Comparison of ENCODE assay signal across 23 cellular contexts in genomic region chr10:32661346-32661745, GRCh38.
"Had no signal": no experiment of that assay in that cellular context is flagged by ENCODE, and none has a peak within 500 bp of the region (broad histone marks: within the 10 kb centered on the region; RNA-seq: fewer than 3 reads in every experiment).

No MANE protein-coding gene starts in this region.

- H3K9me3 ChIP-seq: colonic mucosa, gastrocnemius medialis had no signal

- H3K4me1 ChIP-seq: colonic mucosa, esophagus muscularis mucosa, esophagus squamous epithelium, foreskin keratinocyte, gastrocnemius medialis, gastroesophageal sphincter, heart left ventricle, heart right ventricle had no signal

- H3K36me3 ChIP-seq: colonic mucosa, esophagus squamous epithelium, gastrocnemius medialis, heart left ventricle had no signal

- DNase-seq: colonic mucosa; cortex of kidney; dermis blood vessel endothelial cell; dorsolateral prefrontal cortex; effector CD4-positive, alpha-beta T cell; effector CD8-positive, alpha-beta T cell; effector memory CD4-positive, alpha-beta T cell; effector memory CD8-positive, alpha-beta T cell; endodermal cell; erythroblast; esophagus squamous epithelium; foreskin fibroblast; foreskin keratinocyte; foreskin melanocyte; gastrocnemius medialis; glutamatergic neuron; head of caudate nucleus; heart left ventricle; heart right ventricle had no signal

- H3K4me3 ChIP-seq: colonic mucosa, coronary artery, dorsolateral prefrontal cortex, esophagus muscularis mucosa, esophagus squamous epithelium, gastrocnemius medialis, gastroesophageal sphincter, heart left ventricle, heart right ventricle had no signal

- H3K27ac ChIP-seq: colonic mucosa, coronary artery, dorsolateral prefrontal cortex, epithelial cell of prostate, esophagus muscularis mucosa, esophagus squamous epithelium, foreskin keratinocyte, gastrocnemius medialis, gastroesophageal sphincter, heart left ventricle, heart right ventricle had no signal

- H3K27me3 ChIP-seq: colonic mucosa, dorsolateral prefrontal cortex, esophagus muscularis mucosa, esophagus squamous epithelium, foreskin keratinocyte, gastrocnemius medialis, gastroesophageal sphincter, heart left ventricle, heart right ventricle had no signal
